Comparison of ENCODE assay signal across 19 cellular contexts in the genomic region with DNA sequence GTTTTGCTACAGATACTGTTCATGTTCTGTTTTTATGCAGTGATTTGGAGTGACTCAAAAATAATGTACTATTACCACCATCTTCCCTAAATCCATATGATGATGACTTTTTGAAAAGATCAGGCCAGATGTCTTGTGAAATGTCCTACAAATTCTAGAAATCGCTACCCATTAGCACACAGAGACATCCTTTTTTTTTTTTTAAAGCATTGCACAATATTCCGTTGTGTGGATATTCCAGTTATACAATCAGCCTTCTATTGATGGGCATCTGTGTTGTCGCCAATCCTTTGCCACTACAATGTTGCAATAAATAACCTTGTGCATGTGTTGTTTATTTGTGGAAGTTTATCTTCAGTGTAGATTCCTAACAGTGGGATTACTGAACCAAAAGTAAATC. TPM values are rescaled to one million over a fixed set of nuclear protein-coding genes. Genes with fewer than 3 reads are reported as not detected.
DNase-seq lines count a peak whose midpoint lies in the region; ATAC-seq and TF ChIP-seq lines count a peak whose summit lies in the region.
"Had no signal": no experiment of that assay in that cellular context is flagged by ENCODE, and none has a peak within 500 bp of the region (broad histone marks: within the 10 kb centered on the region; RNA-seq: fewer than 3 reads in every experiment).

No MANE protein-coding gene starts in this region.

- intact Hi-C loops in spleen (cut with DNase I; ENCODE audit: low total_unique reads), result no loop called here

- DNase-seq in SIG-M5 treated with dmso at 0.1 percent for 504 hours (lab: John Stamatoyannopoulos, UW; ENCODE audit: unreplicated experiment) (peak; percentile 77), SIG-M5 (lab: John Stamatoyannopoulos, UW) (no peak), SK-MEL-5 (ENCODE audit: low read depth, low spot score) (peak; percentile 80), spleen (no peak), ureter (ENCODE audit: low spot score) (no peak)
- DNase-seq: activated CD4-positive, alpha-beta T cell treated with anti-CD3 and anti-CD28 coated beads, Interleukin-2, amount 50 U/mL, for 48 hours; activated T-cell treated with anti-CD3 and anti-CD28 coated beads, Interleukin-2, amount 50 U/mL, for 4 hours; effector memory CD4-positive, alpha-beta T cell; foreskin fibroblast; GF-D8; Kasumi-1; naive B cell; NCI-H226; stimulated activated CD4-positive, alpha-beta T cell treated with anti-CD3 and anti-CD28 coated beads, Interleukin-12 subunit alpha, Interleukin-12 subunit beta, amount 100 ng/mL, for 4 hours had no signal

- in situ Hi-C loops in SK-MEL-5 (cut with HindIII; ENCODE audit: low pct_unique_long_range_greater_than_20kb, low sequenced_read_pairs), result no loop called here

- H3K9me3 ChIP-seq in spleen, result peaks cover 2 to 35% (median 29%) of the 10 kb centered on the region in 8 donors

- peak overlapping the region; percentile 87 for H3K27ac ChIP-seq in layer of hippocampus (ENCODE audit: low read depth, low read length)
- peak overlapping the region in 7 of 8 donors; percentile 73 to 92 (median 85) for H3K27ac ChIP-seq in spleen
- H3K27ac ChIP-seq: 22Rv1 had no signal

- TF ChIP-seq POLR2A in spleen (IDR thresholded peaks at IDR 0.05), result no peak

- ATAC-seq in HG03095 (IDR thresholded peaks at IDR 0.05; ENCODE audit: unreplicated experiment), result no peak
- ATAC-seq in GM18498 (IDR thresholded peaks at IDR 0.05; ENCODE audit: unreplicated experiment), result no peak
- ATAC-seq: activated T-cell treated with anti-CD3 and anti-CD28 coated beads, Interleukin-2, amount 50 U/mL, for 4 hours had no signal

- no peak for TF ChIP-seq CTCF in spleen (IDR thresholded peaks at IDR 0.05 in 8 of 11, conservative IDR thresholded peaks at IDR 0.05 in 3 of 11)

- peaks cover 12 to 68% (median 34%) of the 10 kb centered on the region in 6 donors for H3K4me1 ChIP-seq in spleen

- H3K36me3 ChIP-seq in spleen, result peaks cover 0 to 10% (median 0%) of the 10 kb centered on the region in 6 donors

- H3K27me3 ChIP-seq in layer of hippocampus (ENCODE audit: control insufficient read depth, insufficient read depth, low read length) (no peaks in the 10 kb centered on the region), spleen (replicated peaks in 1 of 7) (no peaks in the 10 kb centered on the region)
- H3K27me3 ChIP-seq: BLaER1 treated with 17β-estradiol and CSF1 and Interleukin-3, amounts not matched to agents 10 nM and 100 nM had no signal

- WGBS in spleen, 5 donors, result 50 to 84% (median 75%) methylated on average over 3 of the region's 3 CpGs

- H3K4me3 ChIP-seq in spleen, result no peak overlapping the region

RNA-seq across cellular contexts. Expression of a gene that starts 24.5 kb away (rescaled TPM):
- total RNA-seq in SK-MEL-5 (2014; rRNA removed; shearing (Covaris generic)), result 121 and 131 TPM in 2 replicates
- 58.7 and 79.4 TPM in 2 replicates for polyA plus RNA-seq in SK-MEL-5 (2015; cell fraction: cytosol; rRNA removed)
- polyA plus RNA-seq in SK-MEL-5 (2015; cell fraction: nucleus; rRNA removed), result 36.8 and 48.3 TPM in 2 replicates
- 100 to 1,000 TPM in 2 of 7 donors, 10 to 100 TPM in 5; 62.8 to 110 (median 84.8) TPM for total RNA-seq in spleen
- polyA plus RNA-seq in spleen, result 10 to 100 TPM; 15.6 to 19.2 (median 18.8) TPM
- 95.6 TPM for total RNA-seq in ureter

Comparison
In these comparisons a context has a peak if more than half of its experiments do, and no peak if none do; other contexts are left out.
1. DNase-seq: peak in SIG-M5 treated with dmso at 0.1 percent for 504 hours (single experiment) and SK-MEL-5 (single experiment); none in SIG-M5 (single experiment), spleen (single experiment) and ureter (single experiment).